Comparison of ENCODE assay signal across 11 cellular contexts in the genomic region with DNA sequence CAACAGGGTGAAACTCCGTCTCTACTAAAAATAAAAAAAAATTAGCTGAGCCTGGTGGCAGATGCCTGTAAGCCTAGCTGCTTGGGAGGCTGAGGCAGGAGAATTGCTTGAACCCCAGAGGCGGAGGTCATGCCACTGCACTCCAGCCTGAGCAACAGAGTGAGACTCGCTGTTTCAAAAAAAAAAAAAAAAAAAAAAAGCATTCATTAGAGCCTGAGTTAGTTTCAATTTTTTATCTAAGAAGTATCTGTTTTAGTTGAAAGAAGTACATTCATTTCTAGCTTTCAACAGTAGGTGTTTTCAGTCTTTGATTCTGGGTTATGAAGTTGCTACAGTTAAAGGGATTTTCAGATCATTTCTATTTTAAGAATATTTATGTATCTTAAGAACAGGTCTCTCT. TPM values are rescaled to one million over a fixed set of nuclear protein-coding genes. Genes with fewer than 3 reads are reported as not detected.
DNase-seq lines count a peak whose midpoint lies in the region; ATAC-seq and TF ChIP-seq lines count a peak whose summit lies in the region.
"Had no signal": no experiment of that assay in that cellular context is flagged by ENCODE, and none has a peak within 500 bp of the region (broad histone marks: within the 10 kb centered on the region; RNA-seq: fewer than 3 reads in every experiment).

No MANE protein-coding gene starts in this region.

- 96% methylated on average over 3 of the region's 3 CpGs for WGBS in thyroid gland, 2 donors

- TF ChIP-seq CTCF in GM06990 (IDR thresholded peaks at IDR 0.05; ENCODE audit: insufficient read depth, low read length, poor library complexity, severe bottlenecking) (no peak), tibial artery (IDR thresholded peaks at IDR 0.05) (no peak), thyroid gland (IDR thresholded peaks at IDR 0.05) (no peak)

- H3K27ac ChIP-seq in tibial artery (no peak overlapping the region), thyroid gland (no peak overlapping the region)
- H3K27ac ChIP-seq: psoas muscle had no signal

- TF ChIP-seq POLR2A in thyroid gland (IDR thresholded peaks at IDR 0.05): no peak

- H3K4me3 ChIP-seq in GM06990 (replicated peaks; ENCODE audit: low read depth, low read length) (no peak overlapping the region), tibial artery (no peak overlapping the region), thyroid gland (replicated peaks in 1 of 3) (no peak overlapping the region)
- H3K4me3 ChIP-seq: psoas muscle had no signal

- H3K36me3 ChIP-seq in GM06990 (ENCODE audit: control insufficient read depth, insufficient read depth, low read length) (no peaks in the 10 kb centered on the region), tibial artery (no peaks in the 10 kb centered on the region), thyroid gland (no peaks in the 10 kb centered on the region)

- ATAC-seq in GM18873 (IDR thresholded peaks at IDR 0.05; ENCODE audit: low FRiP score, unreplicated experiment) (peak; percentile 76), HG02610 (IDR thresholded peaks at IDR 0.05; ENCODE audit: unreplicated experiment) (peak; percentile 82), HG03469 (IDR thresholded peaks at IDR 0.05; ENCODE audit: unreplicated experiment) (peak; percentile 61), GM19397 (IDR thresholded peaks at IDR 0.05; ENCODE audit: unreplicated experiment) (no peak)
- ATAC-seq: psoas muscle had no signal

- DNase-seq in GM06990 (ENCODE audit: extremely low read depth, insufficient read length) (peak; percentile 63), tibial artery (no peak), NCI-H1048 (lab: John Stamatoyannopoulos, UW) (no peak), thyroid gland (no peak)
- DNase-seq: GDM1; NK-92 treated with Interleukin-12 subunit alpha and Interleukin-12 subunit beta, amount 100 ng/mL, for 24 hours; psoas muscle had no signal

- H3K9me3 ChIP-seq in tibial artery (no peaks in the 10 kb centered on the region), thyroid gland (no peaks in the 10 kb centered on the region)
- H3K9me3 ChIP-seq: psoas muscle had no signal

- H3K27me3 ChIP-seq in GM06990 (replicated peaks; ENCODE audit: control insufficient read depth, insufficient read depth, low read length): no peaks in the 10 kb centered on the region
- no peaks in the 10 kb centered on the region for H3K27me3 ChIP-seq in tibial artery
- no peaks in the 10 kb centered on the region for H3K27me3 ChIP-seq in thyroid gland

- peaks cover 0 to 38% (median 4%) of the 10 kb centered on the region in 4 donors for H3K4me1 ChIP-seq in tibial artery
- H3K4me1 ChIP-seq in thyroid gland: no peaks in the 10 kb centered on the region

- intact Hi-C loops in tibial artery (cut with DNase I; ENCODE audit: low total_unique reads): no loop called here
- intact Hi-C loops in thyroid gland (cut with DNase I): no loop called here

RNA-seq across cellular contexts. Expression of a gene that starts 42.2 kb away (rescaled TPM):
- total RNA-seq in thyroid gland: 10 to 100 TPM; 46.2 to 55.5 (median 50.1) TPM
